1 cellular context compared by ENCODE assay signal in genomic region chr14:37184520-37184919, GRCh38. TPM values are rescaled to one million over a fixed set of nuclear protein-coding genes. Genes with fewer than 3 reads are reported as not detected.
"Had no signal": no experiment of that assay in that cellular context is flagged by ENCODE, and none has a peak within 500 bp of the region (broad histone marks: within the 10 kb centered on the region; RNA-seq: fewer than 3 reads in every experiment).

No MANE protein-coding gene starts in this region.

RNA-seq across cellular contexts. Expression of gene SLC25A21, which starts 12.1 kb away (rescaled TPM):
- total RNA-seq: HT-29 had no signal
